1 cellular context compared by ENCODE assay signal in genomic region chrX:28946846-28947245, GRCh38.
TF ChIP-seq lines count a peak whose summit lies in the region.

No MANE protein-coding gene starts in this region.

TF ChIP-seq in A549, 52 proteins besides CTCF, POLR2A, EP300 and RAD21 (continued from another document):
- TF ChIP-seq, protein P1, sequence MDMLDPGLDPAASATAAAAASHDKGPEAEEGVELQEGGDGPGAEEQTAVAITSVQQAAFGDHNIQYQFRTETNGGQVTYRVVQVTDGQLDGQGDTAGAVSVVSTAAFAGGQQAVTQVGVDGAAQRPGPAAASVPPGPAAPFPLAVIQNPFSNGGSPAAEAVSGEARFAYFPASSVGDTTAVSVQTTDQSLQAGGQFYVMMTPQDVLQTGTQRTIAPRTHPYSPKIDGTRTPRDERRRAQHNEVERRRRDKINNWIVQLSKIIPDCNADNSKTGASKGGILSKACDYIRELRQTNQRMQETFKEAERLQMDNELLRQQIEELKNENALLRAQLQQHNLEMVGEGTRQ (IDR thresholded peaks at IDR 0.05), result no peak
- TF ChIP-seq KDM5A (IDR thresholded peaks at IDR 0.05), result no peak
- no peak for TF ChIP-seq RFX5 (IDR thresholded peaks at IDR 0.05)
- TF ChIP-seq EHMT2 (IDR thresholded peaks at IDR 0.05; ENCODE audit: low read depth), result no peak
- TF ChIP-seq HOXA7 (CRISPR knock-in tag; IDR thresholded peaks at IDR 0.05), result no peak
- no peak for TF ChIP-seq SREBF2 (IDR thresholded peaks at IDR 0.05)
